34 cellular contexts compared by ENCODE assay signal in genomic region chr5:165981721-165982120, GRCh38.
"Had no signal": no experiment of that assay in that cellular context is flagged by ENCODE, and none has a peak within 500 bp of the region (broad histone marks: within the 10 kb centered on the region; RNA-seq: fewer than 3 reads in every experiment).

No MANE protein-coding gene starts in this region.

- H3K27me3 ChIP-seq: brain microvascular endothelial cell, esophagus muscularis mucosa, foreskin keratinocyte, gastrocnemius medialis, heart right ventricle had no signal

- H3K4me3 Mint-ChIP-seq: activated CD4-positive, alpha-beta memory T cell treated with anti-CD3 and anti-CD28 coated beads for 36 hours; activated CD4-positive, alpha-beta T cell treated with anti-CD3 and anti-CD28 coated beads for 36 hours; activated CD4-positive, alpha-beta T cell treated with anti-CD3 and anti-CD28 coated beads, Interleukin-2, amount 10 ng/mL, durations not matched to agents 24 days and 14 days; activated CD8-positive, alpha-beta memory T cell treated with anti-CD3 and anti-CD28 coated beads, Interleukin-2, amount 10 ng/mL, durations not matched to agents 7 days and 5 days; activated CD8-positive, alpha-beta T cell treated with anti-CD3 and anti-CD28 coated beads, Interleukin-2, amount 10 ng/mL, durations not matched to agents 7 days and 5 days; activated naive CD4-positive, alpha-beta T cell treated with anti-CD3 and anti-CD28 coated beads, Interleukin-2, amount 10 ng/mL, durations not matched to agents 7 days and 5 days; activated naive CD8-positive, alpha-beta T cell treated with anti-CD3 and anti-CD28 coated beads, Interleukin-2, amount 10 ng/mL, durations not matched to agents 7 days and 5 days; activated T-cell treated with anti-CD3 and anti-CD28 coated beads, Interleukin-2, amount 50 U/mL, for 72 hours; effector memory CD8-positive, alpha-beta T cell; T-helper 17 cell; T-helper 2 cell treated with Interferon-gamma antibody and Interleukin-4, amounts not matched to agents 5 μg/mL and 100 μg/mL, for 36 hours had no signal

- H3K27me3 Mint-ChIP-seq: activated CD4-positive, alpha-beta memory T cell treated with anti-CD3 and anti-CD28 coated beads for 36 hours; activated CD4-positive, alpha-beta T cell treated with anti-CD3 and anti-CD28 coated beads for 36 hours; activated CD4-positive, alpha-beta T cell treated with anti-CD3 and anti-CD28 coated beads, Interleukin-2, amount 10 ng/mL, durations not matched to agents 24 days and 14 days; activated CD8-positive, alpha-beta memory T cell treated with anti-CD3 and anti-CD28 coated beads, Interleukin-2, amount 10 ng/mL, durations not matched to agents 7 days and 5 days; activated naive CD4-positive, alpha-beta T cell treated with anti-CD3 and anti-CD28 coated beads, Interleukin-2, amount 10 ng/mL, durations not matched to agents 7 days and 5 days; activated naive CD8-positive, alpha-beta T cell treated with anti-CD3 and anti-CD28 coated beads, Interleukin-2, amount 10 ng/mL, durations not matched to agents 7 days and 5 days; effector memory CD8-positive, alpha-beta T cell; T-helper 17 cell had no signal

- H3K36me3 ChIP-seq: brain microvascular endothelial cell, esophagus muscularis mucosa, gastrocnemius medialis, heart right ventricle had no signal

- H3K9me3 ChIP-seq: esophagus muscularis mucosa, gastrocnemius medialis had no signal

- H3K27ac Mint-ChIP-seq: activated CD4-positive, alpha-beta memory T cell treated with anti-CD3 and anti-CD28 coated beads for 36 hours; activated CD4-positive, alpha-beta T cell treated with anti-CD3 and anti-CD28 coated beads for 36 hours; activated CD4-positive, alpha-beta T cell treated with anti-CD3 and anti-CD28 coated beads, Interleukin-2, amount 10 ng/mL, durations not matched to agents 24 days and 14 days; activated CD8-positive, alpha-beta memory T cell treated with anti-CD3 and anti-CD28 coated beads, Interleukin-2, amount 10 ng/mL, durations not matched to agents 7 days and 5 days; activated CD8-positive, alpha-beta T cell treated with anti-CD3 and anti-CD28 coated beads, Interleukin-2, amount 10 ng/mL, durations not matched to agents 7 days and 5 days; activated naive CD4-positive, alpha-beta T cell treated with anti-CD3 and anti-CD28 coated beads, Interleukin-2, amount 10 ng/mL, durations not matched to agents 7 days and 5 days; activated naive CD4-positive, alpha-beta T cell treated with anti-CD3 and anti-CD28 coated beads, Interleukin-2, amount 50 U/mL, for 72 hours; activated naive CD8-positive, alpha-beta T cell treated with anti-CD3 and anti-CD28 coated beads, Interleukin-2, amount 10 ng/mL, durations not matched to agents 7 days and 5 days; activated T-cell treated with anti-CD3 and anti-CD28 coated beads, Interleukin-2, amount 50 U/mL, for 72 hours; effector memory CD8-positive, alpha-beta T cell; T-helper 17 cell; T-helper 2 cell treated with Interferon-gamma antibody and Interleukin-4, amounts not matched to agents 5 μg/mL and 100 μg/mL, for 36 hours had no signal

- H3K4me1 ChIP-seq: esophagus muscularis mucosa, foreskin keratinocyte, gastrocnemius medialis, heart right ventricle had no signal

- DNase-seq: activated CD4-positive, alpha-beta memory T cell treated with anti-CD3 and anti-CD28 coated beads for 36 hours; activated CD4-positive, alpha-beta T cell treated with anti-CD3 and anti-CD28 coated beads for 36 hours; activated CD4-positive, alpha-beta T cell treated with anti-CD3 and anti-CD28 coated beads, Interleukin-2, amount 10 ng/mL, durations not matched to agents 24 days and 14 days; activated CD4-positive, CD25-positive, alpha-beta regulatory T cell; activated CD4-positive, CD25-positive, alpha-beta regulatory T cell treated with anti-CD3 and anti-CD28 coated beads, Interleukin-2, amount 50 U/mL, for 72 hours; activated CD8-positive, alpha-beta memory T cell treated with anti-CD3 and anti-CD28 coated beads, Interleukin-2, amount 10 ng/mL, durations not matched to agents 7 days and 5 days; activated CD8-positive, alpha-beta memory T cell treated with anti-CD3 and anti-CD28 coated beads, Interleukin-2, amount 50 U/mL, for 4 hours; activated CD8-positive, alpha-beta T cell treated with anti-CD3 and anti-CD28 coated beads, Interleukin-2, amount 10 ng/mL, durations not matched to agents 7 days and 5 days; activated gamma-delta T cell; activated naive CD4-positive, alpha-beta T cell; activated naive CD4-positive, alpha-beta T cell treated with anti-CD3 and anti-CD28 coated beads, Interleukin-2, amount 10 ng/mL, durations not matched to agents 7 days and 5 days; activated naive CD8-positive, alpha-beta T cell treated with anti-CD3 and anti-CD28 coated beads, Interleukin-2, amount 10 ng/mL, durations not matched to agents 7 days and 5 days; activated T-cell treated with anti-CD3 and anti-CD28 coated beads, Interleukin-2, amount 50 U/mL, for 1 hour; activated T-cell treated with anti-CD3 and anti-CD28 coated beads, Interleukin-2, amount 50 U/mL, for 72 hours; amniotic stem cell; anterior cingulate cortex; brain microvascular endothelial cell; caudate nucleus; cortex of kidney; dermis blood vessel endothelial cell; effector CD4-positive, alpha-beta T cell; effector memory CD8-positive, alpha-beta T cell; erythroblast; foreskin keratinocyte; gastrocnemius medialis; heart right ventricle; T-helper 1 cell; T-helper 17 cell; T1000 had no signal

- H3K4me1 Mint-ChIP-seq: activated CD4-positive, alpha-beta T cell treated with anti-CD3 and anti-CD28 coated beads for 36 hours; activated CD4-positive, alpha-beta T cell treated with anti-CD3 and anti-CD28 coated beads, Interleukin-2, amount 10 ng/mL, durations not matched to agents 24 days and 14 days; activated CD8-positive, alpha-beta memory T cell treated with anti-CD3 and anti-CD28 coated beads, Interleukin-2, amount 10 ng/mL, durations not matched to agents 7 days and 5 days; activated naive CD4-positive, alpha-beta T cell treated with anti-CD3 and anti-CD28 coated beads, Interleukin-2, amount 10 ng/mL, durations not matched to agents 7 days and 5 days; activated naive CD8-positive, alpha-beta T cell treated with anti-CD3 and anti-CD28 coated beads, Interleukin-2, amount 10 ng/mL, durations not matched to agents 7 days and 5 days; T-helper 17 cell had no signal

- H3K36me3 Mint-ChIP-seq: activated CD4-positive, alpha-beta memory T cell treated with anti-CD3 and anti-CD28 coated beads for 36 hours; activated CD8-positive, alpha-beta memory T cell treated with anti-CD3 and anti-CD28 coated beads, Interleukin-2, amount 10 ng/mL, durations not matched to agents 7 days and 5 days; activated naive CD4-positive, alpha-beta T cell treated with anti-CD3 and anti-CD28 coated beads, Interleukin-2, amount 10 ng/mL, durations not matched to agents 7 days and 5 days; activated naive CD8-positive, alpha-beta T cell treated with anti-CD3 and anti-CD28 coated beads, Interleukin-2, amount 10 ng/mL, durations not matched to agents 7 days and 5 days had no signal

- FAIRE-seq: astrocyte, colon had no signal

- ATAC-seq: activated CD4-positive, alpha-beta T cell treated with anti-CD3 and anti-CD28 coated beads for 36 hours; activated CD8-positive, alpha-beta memory T cell treated with anti-CD3 and anti-CD28 coated beads, Interleukin-2, amount 10 ng/mL, durations not matched to agents 7 days and 5 days; activated CD8-positive, alpha-beta T cell treated with anti-CD3 and anti-CD28 coated beads, Interleukin-2, amount 10 ng/mL, durations not matched to agents 7 days and 5 days; activated naive CD4-positive, alpha-beta T cell treated with anti-CD3 and anti-CD28 coated beads, Interleukin-2, amount 50 U/mL, for 72 hours; activated T-cell treated with anti-CD3 and anti-CD28 coated beads, Interleukin-2, amount 50 U/mL, for 72 hours; effector memory CD8-positive, alpha-beta T cell; foreskin keratinocyte; gastrocnemius medialis; heart right ventricle; T-helper 17 cell had no signal

- H3K4me3 ChIP-seq: esophagus muscularis mucosa, gastrocnemius medialis, heart right ventricle had no signal

- H3K27ac ChIP-seq: brain microvascular endothelial cell, esophagus muscularis mucosa, foreskin keratinocyte, gastrocnemius medialis, heart right ventricle had no signal
